ENCODE assay signal across 13 cellular contexts in genomic region chr18:45161850-45162249, GRCh38.
A peak's percentile ranks its signal among the peaks of the same experiment; 100 is the strongest.
DNase-seq lines count a peak whose midpoint lies in the region; ATAC-seq and TF ChIP-seq lines count a peak whose summit lies in the region.
"Had no signal": no experiment of that assay in that cellular context is flagged by ENCODE, and none has a peak within 500 bp of the region (broad histone marks: within the 10 kb centered on the region; RNA-seq: fewer than 3 reads in every experiment).

No MANE protein-coding gene starts in this region.

- no peaks in the 10 kb centered on the region for H3K27me3 Mint-ChIP-seq in activated B cell treated with CpG ODN at 0.5 μM for 24 hours

- H3K27ac Mint-ChIP-seq in activated B cell treated with CpG ODN at 0.5 μM for 24 hours, result peak overlapping the region; percentile 61

- intact Hi-C loops in activated B cell treated with CpG ODN at 0.5 μM for 24 hours (cut with micrococcal nuclease), result loop anchor here (2.0 kb wide), 1 partner anchor 15 kb away; no protein-coding TSS in a partner anchor

- no peaks in the 10 kb centered on the region for H3K36me3 Mint-ChIP-seq in activated B cell treated with CpG ODN at 0.5 μM for 24 hours (ENCODE audit: low read depth)
- H3K36me3 Mint-ChIP-seq: CD4-positive, alpha-beta memory T cell had no signal

- DNase-seq in activated B cell treated with CpG ODN at 0.5 μM for 24 hours (no peak), NCI-H2081 (lab: John Stamatoyannopoulos, UW) (no peak), NCI-H2171 (lab: John Stamatoyannopoulos, UW) (no peak)
- DNase-seq: amniotic stem cell; CD4-positive, alpha-beta memory T cell; glutamatergic neuron; MG63; T-helper 2 cell had no signal

- CTCF ChIA-PET in activated B cell treated with CpG ODN at 0.5 μM for 24 hours (lab: Charles Lee), result no interaction called here

- H3K4me1 Mint-ChIP-seq in activated B cell treated with CpG ODN at 0.5 μM for 24 hours, result peaks cover 11% of the 10 kb centered on the region
- H3K4me1 Mint-ChIP-seq: CD4-positive, alpha-beta memory T cell had no signal

- no peaks in the 10 kb centered on the region for H3K9me3 Mint-ChIP-seq in activated B cell treated with CpG ODN at 0.5 μM for 24 hours

- H3K4me3 Mint-ChIP-seq in activated B cell treated with CpG ODN at 0.5 μM for 24 hours, result peak overlapping the region; percentile 0
- H3K4me3 Mint-ChIP-seq: CD4-positive, alpha-beta memory T cell had no signal

- no peak for TF ChIP-seq CTCF in activated B cell treated with CpG ODN at 0.5 μM for 24 hours (IDR thresholded peaks at IDR 0.05)

- peak; percentile 94 for ATAC-seq in GM18867 (IDR thresholded peaks at IDR 0.05; ENCODE audit: unreplicated experiment)
- peak; percentile 84 for ATAC-seq in GM21619 (IDR thresholded peaks at IDR 0.05; ENCODE audit: unreplicated experiment)
- peak; percentile 66 for ATAC-seq in HG03342 (IDR thresholded peaks at IDR 0.05; ENCODE audit: unreplicated experiment)
- peak; percentile 84 for ATAC-seq in activated B cell treated with CpG ODN at 0.5 μM for 24 hours (ENCODE audit: low read depth)
- no peak for ATAC-seq in HG03442 (IDR thresholded peaks at IDR 0.05; ENCODE audit: unreplicated experiment)
- ATAC-seq in HG03280 (IDR thresholded peaks at IDR 0.05; ENCODE audit: unreplicated experiment), result no peak

- POLR2A ChIA-PET in activated B cell treated with CpG ODN at 0.5 μM for 24 hours (lab: Charles Lee), result no interaction called here

Comparison
In these comparisons a context has a peak if more than half of its experiments do, and no peak if none do; other contexts are left out.
1. ATAC-seq: peak in GM18867 (single experiment), GM21619 (single experiment), HG03342 (single experiment) and activated B cell treated with CpG ODN at 0.5 μM for 24 hours (single experiment); none in HG03442 (single experiment) and HG03280 (single experiment).